14 cellular contexts compared by ENCODE assay signal in the genomic region with DNA sequence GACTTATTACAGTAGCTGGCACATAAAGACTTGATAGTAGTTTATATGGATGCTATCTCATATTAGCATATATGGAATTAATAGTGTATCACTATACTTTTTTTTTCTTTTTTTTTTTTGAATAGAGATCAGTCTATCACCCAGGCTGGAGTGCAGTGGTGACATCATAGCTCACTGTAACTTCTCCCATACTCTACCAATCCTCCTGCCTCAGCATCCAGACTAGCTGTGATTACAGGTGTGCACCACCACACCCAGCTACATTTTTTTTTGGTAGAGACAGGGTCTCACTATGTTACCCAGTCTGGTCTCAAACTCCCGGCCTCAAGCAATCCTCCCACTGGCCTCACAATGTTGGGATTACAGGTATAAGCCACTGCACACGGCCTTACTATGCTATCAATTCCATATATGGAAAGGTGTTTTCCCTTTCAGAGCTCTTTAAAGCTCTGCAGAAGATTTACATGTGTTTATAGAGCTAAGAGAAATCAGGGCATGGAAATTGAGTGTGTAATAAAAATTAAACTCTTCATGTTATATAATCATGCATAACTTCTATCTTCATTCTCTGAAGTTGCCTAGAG. TPM values are rescaled to one million over a fixed set of nuclear protein-coding genes. Genes with fewer than 3 reads are reported as not detected.
DNase-seq lines count a peak whose midpoint lies in the region; ATAC-seq, FAIRE-seq and TF ChIP-seq lines count a peak whose summit lies in the region.
"Had no signal": no experiment of that assay in that cellular context is flagged by ENCODE, and none has a peak within 500 bp of the region (broad histone marks: within the 10 kb centered on the region; RNA-seq: fewer than 3 reads in every experiment).

No MANE protein-coding gene starts in this region.

- ATAC-seq in HepG2 (no peak), right lobe of liver (no peak)
- ATAC-seq: left cardiac atrium had no signal

- TF ChIP-seq POLR2A in HepG2 (IDR thresholded peaks at IDR 0.05; ENCODE audit: insufficient read depth in 1 of 2, low read depth in 2 of 2, low read length in 2 of 2): no peak
- TF ChIP-seq POLR2A in right lobe of liver (IDR thresholded peaks at IDR 0.05): no peak

- no peaks in the 10 kb centered on the region for H3K9me3 ChIP-seq in HepG2 (ENCODE audit: low read length)
- H3K9me3 ChIP-seq in right lobe of liver: no peaks in the 10 kb centered on the region
- H3K9me3 ChIP-seq: BLaER1, prostate gland had no signal

- 87% methylated on average over 2 of the region's 2 CpGs for WGBS in HepG2 (ENCODE audit: low lambda C conversion rate)
- 91% methylated on average over 2 of the region's 2 CpGs for WGBS in right lobe of liver (ENCODE audit: insufficient coverage, low coverage, low lambda C conversion rate, missing lambda C conversion rate)

- H4K20me1 ChIP-seq in HepG2 (ENCODE audit: insufficient read depth, low read length): peaks cover 5% of the 10 kb centered on the region; the same call in 1 of the 2 replicates

- POLR2A ChIA-PET in HepG2 (lab: Yijun Ruan, JAX): interaction anchor here (1.2 to 1.5 kb wide), 2 partner anchors 13 to 44 kb away, joined by 3 read pairs; no protein-coding TSS in a partner anchor

- H3K9ac ChIP-seq in HepG2 (ENCODE audit: insufficient read depth, low read depth, low read length): no peak overlapping the region
- H3K9ac ChIP-seq: BLaER1 had no signal

- intact Hi-C loops in HepG2 (cut with micrococcal nuclease; ENCODE audit: unreplicated experiment): loop anchor here (5.0 kb wide), 2 partner anchors 43 to 247 kb away; no protein-coding TSS in a partner anchor
- intact Hi-C loops in right lobe of liver (cut with DNase I): no loop called here

- TF ChIP-seq EP300 in HepG2 (IDR thresholded peaks at IDR 0.05; ENCODE audit: low read depth in 2 of 2, low read length in 2 of 2): no peak
- no peak for TF ChIP-seq EP300 in HepG2 (CRISPR knock-in tag; IDR thresholded peaks at IDR 0.05; ENCODE audit: borderline replicate concordance)

- in situ Hi-C loops in HepG2 (cut with HindIII; ENCODE audit: extremely low pct_ligation_motif_present, low pct_unique_long_range_greater_than_20kb): no loop called here

- no peaks in the 10 kb centered on the region for H3K27me3 ChIP-seq in HepG2 (ENCODE audit: control insufficient read depth in 1 of 2, insufficient read depth in 2 of 2, low read length in 2 of 2)
- H3K27me3 ChIP-seq in right lobe of liver: no peaks in the 10 kb centered on the region
- H3K27me3 ChIP-seq: BLaER1 had no signal

- H3K27ac Mint-ChIP-seq in endothelial cell (ENCODE audit: unreplicated experiment): peak overlapping the region; percentile 48

- peaks cover 6% of the 10 kb centered on the region for H3K27me3 Mint-ChIP-seq in endothelial cell (ENCODE audit: unreplicated experiment)

- H2AFZ ChIP-seq in HepG2 (ENCODE audit: low read length): no peak overlapping the region

- CTCF ChIA-PET in HepG2 (lab: Yijun Ruan, JAX; ENCODE audit: low intra/inter-chr PET ratio, low total read pairs): no interaction called here

- no peak overlapping the region for H3K27ac ChIP-seq in HepG2 (ENCODE audit: extremely low read length, insufficient read depth, low read length)
- H3K27ac ChIP-seq in right lobe of liver: no peak overlapping the region
- H3K27ac ChIP-seq: BLaER1, RWPE1 had no signal

- peaks cover 26% of the 10 kb centered on the region for H3K79me2 ChIP-seq in HepG2 (ENCODE audit: insufficient read depth, low read length)

- no TSS peak for BruUV-seq in HepG2 (replicated peaks; lab: Mats Ljungman, UMichigan)

- no peak for TF ChIP-seq RAD21 in HepG2 (CRISPR knock-in tag; IDR thresholded peaks at IDR 0.05)

- peaks cover 4% of the 10 kb centered on the region for H3K36me3 Mint-ChIP-seq in endothelial cell (ENCODE audit: low read depth, unreplicated experiment)

- DNase-seq in HepG2 (ENCODE audit: low spot score): no peak
- DNase-seq in right lobe of liver: no peak
- DNase-seq in RKO (ENCODE audit: low spot score): peak; percentile 31
- DNase-seq in endothelial cell (ENCODE audit: low spot score): no peak
- DNase-seq in stimulated activated CD4-positive, alpha-beta T cell treated with anti-CD3 and anti-CD28 coated beads, Interleukin-2, amount 100 ng/mL, for 24 hours: no peak
- DNase-seq in COLO829 (ENCODE audit: low spot score): no peak
- no peak for DNase-seq in iPS-NIHi7 (ENCODE audit: extremely low spot score)
- no peak for DNase-seq in DMS79 treated with DMSO at 0.1 percent for 48 hours (lab: John Stamatoyannopoulos, UW)
- DNase-seq: left cardiac atrium, NCI-H2029 treated with DMSO at 0.1 percent for 48 hours had no signal

- H3K9me3 Mint-ChIP-seq in endothelial cell (ENCODE audit: unreplicated experiment): no peaks in the 10 kb centered on the region

- H3K4me3 Mint-ChIP-seq in endothelial cell (ENCODE audit: unreplicated experiment): no peak overlapping the region

- H3K36me3 ChIP-seq in HepG2 (replicated peaks in 1 of 2; ENCODE audit: control insufficient read depth in 1 of 2, insufficient read depth in 2 of 2, low read length in 2 of 2) (peaks cover 4 to 34% of the 10 kb centered on the region in 2 experiments; a peak in 4 of 5 replicates), right lobe of liver (peaks cover 0 to 32% (median 5%) of the 10 kb centered on the region in 4 donors)
- H3K36me3 ChIP-seq: prostate gland had no signal

- TF ChIP-seq CTCF in HepG2 (CRISPR knock-in tag; IDR thresholded peaks at IDR 0.05) (no peak), right lobe of liver (IDR thresholded peaks at IDR 0.05) (no peak), endothelial cell (IDR thresholded peaks at IDR 0.05; ENCODE audit: unreplicated experiment) (no peak)

- peaks cover 17% of the 10 kb centered on the region for H3K4me1 Mint-ChIP-seq in endothelial cell (ENCODE audit: unreplicated experiment)

- peaks cover 34% of the 10 kb centered on the region for H3K4me1 ChIP-seq in HepG2 (ENCODE audit: insufficient read depth, low read length)
- peaks cover 0 to 14% (median 0%) of the 10 kb centered on the region in 4 donors for H3K4me1 ChIP-seq in right lobe of liver

- FAIRE-seq in HepG2 (lab: Jason Lieb, UNC): no peak
- FAIRE-seq: urothelium cell line had no signal

- H3K4me3 ChIP-seq in HepG2 (replicated peaks in 1 of 3; ENCODE audit: insufficient read depth in 1 of 3, low read depth in 2 of 3, low read length in 3 of 3) (no peak overlapping the region), right lobe of liver (no peak overlapping the region)
- H3K4me3 ChIP-seq: BLaER1, prostate gland had no signal

- peak overlapping the region; percentile 10; the same call in 1 of the 2 replicates for H3K4me2 ChIP-seq in HepG2 (ENCODE audit: low read depth, low read length)

RNA-seq across cellular contexts. Expression of a gene that starts 1.8 kb away (rescaled TPM):
- 25.2 and 35.1 TPM in 2 replicates for total RNA-seq in HepG2 (2016; rRNA removed; fragmentation: Illumina TruSeq; extraction: Trizol)
- total RNA-seq in HepG2 (2016; cell fraction: cytosol; rRNA removed; fragmentation: Illumina TruSeq; extraction: Trizol; ENCODE audit: low read depth): 4.1 and 5.1 TPM in 2 replicates
- 26.1 and 35.7 TPM in 2 replicates for total RNA-seq in HepG2 (2016; cell fraction: insoluble cytoplasmic fraction; rRNA removed; fragmentation: Illumina TruSeq; extraction: Trizol)
- 9.1 and 10.7 TPM in 2 replicates for total RNA-seq in HepG2 (2016; cell fraction: membrane; rRNA removed; fragmentation: Illumina TruSeq; extraction: Trizol)
- total RNA-seq in HepG2 (2016; cell fraction: nucleus; rRNA removed; fragmentation: Illumina TruSeq; extraction: Trizol): 27.9 and 29.9 TPM in 2 replicates
- polyA plus RNA-seq in HepG2 (2011; rRNA removed): 7.4 and 10.3 TPM in 2 replicates
- 2.6 and 4.7 TPM in 2 replicates for polyA plus RNA-seq in HepG2 (2011; cell fraction: cytosol; rRNA removed)
- 5.4 and 7.0 TPM in 2 replicates for polyA plus RNA-seq in HepG2 (2011; cell fraction: nucleus; rRNA removed)
- polyA plus RNA-seq in HepG2 (2012): 11.9 and 14.4 TPM in 2 replicates
- 1.2 and 1.5 TPM in 2 replicates for polyA plus RNA-seq in HepG2 (2016; cell fraction: cytosol; fragmentation: Illumina TruSeq; extraction: Trizol; ENCODE audit: low read depth)
- 30.1 and 30.9 TPM in 2 replicates for polyA plus RNA-seq in HepG2 (2016; cell fraction: insoluble cytoplasmic fraction; fragmentation: Illumina TruSeq; extraction: Trizol; ENCODE audit: low read depth)
- polyA plus RNA-seq in HepG2 (2016; cell fraction: membrane; fragmentation: Illumina TruSeq; extraction: Trizol; ENCODE audit: low read depth): 3.0 and 3.8 TPM in 2 replicates
- 36.9 and 38.5 TPM in 2 replicates for polyA plus RNA-seq in HepG2 (2016; cell fraction: nucleus; fragmentation: Illumina TruSeq; extraction: Trizol; ENCODE audit: insufficient read depth, low read depth)
- polyA minus RNA-seq in HepG2 (2011; rRNA and poly(A)+ RNA removed; ENCODE audit: low replicate concordance): 2.3 and 5.9 TPM in 2 replicates
- polyA minus RNA-seq in HepG2 (2011; cell fraction: cytosol; rRNA and poly(A)+ RNA removed): 6.1 and 6.8 TPM in 2 replicates
- 33.8 and 36.3 TPM in 2 replicates for polyA minus RNA-seq in HepG2 (2011; cell fraction: nucleus; rRNA and poly(A)+ RNA removed)
- total RNA-seq in right lobe of liver: 10 to 100 TPM in 5 of 6 experiments, 1 to 10 TPM in 1; 9.0 to 21.8 (median 14.0) TPM
- 20.6 TPM for total RNA-seq in endothelial cell (ENCODE audit: unreplicated experiment)

RNA-seq across cellular contexts. Expression of a gene that starts 46.0 kb away (rescaled TPM):
- total RNA-seq in HepG2 (2016; rRNA removed; fragmentation: Illumina TruSeq; extraction: Trizol): 102 and 136 TPM in 2 replicates
- total RNA-seq in HepG2 (2016; cell fraction: cytosol; rRNA removed; fragmentation: Illumina TruSeq; extraction: Trizol; ENCODE audit: low read depth): 23.9 and 24.7 TPM in 2 replicates
- total RNA-seq in HepG2 (2016; cell fraction: insoluble cytoplasmic fraction; rRNA removed; fragmentation: Illumina TruSeq; extraction: Trizol): 99.3 and 127 TPM in 2 replicates
- 103 and 117 TPM in 2 replicates for total RNA-seq in HepG2 (2016; cell fraction: membrane; rRNA removed; fragmentation: Illumina TruSeq; extraction: Trizol)
- 72.8 and 91.5 TPM in 2 replicates for total RNA-seq in HepG2 (2016; cell fraction: nucleus; rRNA removed; fragmentation: Illumina TruSeq; extraction: Trizol)
- 91.8 and 93.8 TPM in 2 replicates for polyA plus RNA-seq in HepG2 (2011; rRNA removed)
- 23.5 and 43.5 TPM in 2 replicates for polyA plus RNA-seq in HepG2 (2011; cell fraction: cytosol; rRNA removed)
- 97.9 and 118 TPM in 2 replicates for polyA plus RNA-seq in HepG2 (2011; cell fraction: nucleus; rRNA removed)
- polyA plus RNA-seq in HepG2 (2012): 76.4 and 91.1 TPM in 2 replicates
- 17.9 and 20.0 TPM in 2 replicates for polyA plus RNA-seq in HepG2 (2016; cell fraction: cytosol; fragmentation: Illumina TruSeq; extraction: Trizol; ENCODE audit: low read depth)
- 102 and 111 TPM in 2 replicates for polyA plus RNA-seq in HepG2 (2016; cell fraction: insoluble cytoplasmic fraction; fragmentation: Illumina TruSeq; extraction: Trizol; ENCODE audit: low read depth)
- polyA plus RNA-seq in HepG2 (2016; cell fraction: membrane; fragmentation: Illumina TruSeq; extraction: Trizol; ENCODE audit: low read depth): 57.5 and 60.6 TPM in 2 replicates
- 113 and 120 TPM in 2 replicates for polyA plus RNA-seq in HepG2 (2016; cell fraction: nucleus; fragmentation: Illumina TruSeq; extraction: Trizol; ENCODE audit: insufficient read depth, low read depth)
- 45.0 and 86.1 TPM in 2 replicates for polyA minus RNA-seq in HepG2 (2011; rRNA and poly(A)+ RNA removed; ENCODE audit: low replicate concordance)
- 65.4 and 79.8 TPM in 2 replicates for polyA minus RNA-seq in HepG2 (2011; cell fraction: cytosol; rRNA and poly(A)+ RNA removed)
- 166 and 207 TPM in 2 replicates for polyA minus RNA-seq in HepG2 (2011; cell fraction: nucleus; rRNA and poly(A)+ RNA removed)
- 10 to 100 TPM; 27.3 to 43.9 (median 34.0) TPM for total RNA-seq in right lobe of liver
- total RNA-seq in endothelial cell (ENCODE audit: unreplicated experiment): 46.5 TPM

RNA-seq across cellular contexts. Expression of a gene that starts 59.6 kb away (rescaled TPM):
- total RNA-seq in HepG2 (2016; rRNA removed; fragmentation: Illumina TruSeq; extraction: Trizol): not detected in 2 replicates
- not detected in 2 replicates for total RNA-seq in HepG2 (2016; cell fraction: cytosol; rRNA removed; fragmentation: Illumina TruSeq; extraction: Trizol; ENCODE audit: low read depth)
- not detected in 2 replicates for total RNA-seq in HepG2 (2016; cell fraction: insoluble cytoplasmic fraction; rRNA removed; fragmentation: Illumina TruSeq; extraction: Trizol)
- total RNA-seq in HepG2 (2016; cell fraction: membrane; rRNA removed; fragmentation: Illumina TruSeq; extraction: Trizol): not detected in 2 replicates
- not detected in 2 replicates for total RNA-seq in HepG2 (2016; cell fraction: nucleus; rRNA removed; fragmentation: Illumina TruSeq; extraction: Trizol)
- 0.07 TPM in 1 of 2 replicates, not detected in the other for polyA plus RNA-seq in HepG2 (2011; rRNA removed)
- polyA plus RNA-seq in HepG2 (2011; cell fraction: cytosol; rRNA removed): not detected in 2 replicates
- polyA plus RNA-seq in HepG2 (2011; cell fraction: nucleus; rRNA removed): not detected in 2 replicates
- not detected in 2 replicates for polyA plus RNA-seq in HepG2 (2012)
- polyA plus RNA-seq in HepG2 (2016; cell fraction: cytosol; fragmentation: Illumina TruSeq; extraction: Trizol; ENCODE audit: low read depth): not detected in 2 replicates
- polyA plus RNA-seq in HepG2 (2016; cell fraction: insoluble cytoplasmic fraction; fragmentation: Illumina TruSeq; extraction: Trizol; ENCODE audit: low read depth): not detected in 2 replicates
- not detected in 2 replicates for polyA plus RNA-seq in HepG2 (2016; cell fraction: membrane; fragmentation: Illumina TruSeq; extraction: Trizol; ENCODE audit: low read depth)
- polyA plus RNA-seq in HepG2 (2016; cell fraction: nucleus; fragmentation: Illumina TruSeq; extraction: Trizol; ENCODE audit: insufficient read depth, low read depth): not detected in 2 replicates
- not detected in 2 replicates for polyA minus RNA-seq in HepG2 (2011; rRNA and poly(A)+ RNA removed; ENCODE audit: low replicate concordance)
- polyA minus RNA-seq in HepG2 (2011; cell fraction: cytosol; rRNA and poly(A)+ RNA removed): not detected in 2 replicates
- polyA minus RNA-seq in HepG2 (2011; cell fraction: nucleus; rRNA and poly(A)+ RNA removed): not detected in 2 replicates
- not detected for total RNA-seq in right lobe of liver
- 0.62 TPM for total RNA-seq in endothelial cell (ENCODE audit: unreplicated experiment)
- total RNA-seq: left cardiac atrium had no signal
